8 cellular contexts compared by ENCODE assay signal in the genomic region with DNA sequence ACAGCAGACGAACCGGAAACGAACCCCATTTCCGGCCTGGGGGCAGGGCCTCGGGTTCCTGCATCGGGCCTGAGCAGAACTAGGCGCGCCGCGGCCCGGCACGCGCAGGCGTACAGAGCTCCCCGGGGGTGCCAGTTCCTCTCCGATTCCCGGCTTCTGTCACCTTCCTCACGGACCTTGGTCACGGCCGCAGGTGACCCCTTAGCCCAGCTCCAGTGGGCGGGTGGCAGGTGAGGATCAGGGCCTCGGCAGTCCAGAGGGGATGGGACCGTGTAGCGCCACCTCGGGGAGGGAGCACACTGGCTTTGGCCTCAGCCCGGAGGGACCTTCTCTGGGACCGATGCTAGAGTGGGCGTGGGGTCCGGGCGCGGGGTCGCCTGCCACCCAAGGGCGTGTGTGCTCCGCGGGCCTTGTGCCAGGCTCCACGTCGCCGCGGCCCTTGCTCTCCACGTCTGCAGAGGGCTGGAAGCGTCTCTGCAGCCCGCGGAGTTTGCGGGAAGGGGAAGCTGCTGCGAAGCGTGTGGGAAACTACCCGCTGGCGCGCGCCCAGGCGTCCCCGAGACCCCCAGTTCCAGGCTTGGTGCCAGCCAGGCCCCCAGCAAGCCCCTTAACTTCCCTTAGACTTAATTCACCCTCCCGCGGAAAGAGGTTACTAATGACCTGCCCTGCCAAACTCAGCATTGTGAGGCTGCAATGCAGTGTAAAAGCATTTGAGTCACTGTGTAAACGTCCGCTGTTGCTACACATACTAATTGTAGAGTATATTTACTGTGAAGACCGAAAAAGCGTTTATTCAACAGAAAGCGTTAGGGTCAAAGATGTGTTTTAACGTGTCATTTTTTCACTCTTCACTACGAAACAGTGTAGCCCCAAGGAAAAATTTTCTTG. TPM values are rescaled to one million over a fixed set of nuclear protein-coding genes. Genes with fewer than 3 reads are reported as not detected.
DNase-seq lines count a peak whose midpoint lies in the region; ATAC-seq and TF ChIP-seq lines count a peak whose summit lies in the region.

A gene (plus strand): TSS at position 48 of the 888 bp plus-strand sequence. CDS start 7,930 bp downstream, outside the sequence.

- in situ Hi-C loops in Caki2 (cut with HindIII; ENCODE audit: low pct_unique_long_range_greater_than_20kb, low sequenced_read_pairs) = no loop called here

- H3K27ac ChIP-seq in OCI-LY7 (ENCODE audit: low read depth, low read length, poor library complexity, severe bottlenecking) (peak within 1 kb of the TSS; percentile 69), epithelial cell of prostate (peak within 1 kb of the TSS; percentile 93)

- peak within 1 kb of the TSS; percentile 79 for H3K4me2 ChIP-seq in OCI-LY7 (ENCODE audit: low read length)

- H3K4me1 ChIP-seq in OCI-LY7 (ENCODE audit: insufficient read depth, low read length, poor library complexity, severe bottlenecking) = peaks cover 28% of the 10 kb centered on the region

- TF ChIP-seq CTCF in OCI-LY7 (conservative IDR thresholded peaks at IDR 0.05; ENCODE audit: low read length) = peak; percentile 75

- H3K4me3 ChIP-seq in OCI-LY7 (ENCODE audit: low read depth, low read length, poor library complexity, severe bottlenecking) = peak within 1 kb of the TSS; percentile 96

- no peaks in the 10 kb centered on the region for H3K9me3 ChIP-seq in OCI-LY7 (ENCODE audit: low read length)

- intact Hi-C loops in OCI-LY7 (cut with micrococcal nuclease; ENCODE audit: unreplicated experiment) = loop anchor here (5.0 kb wide), 2 partner anchors 137 to 228 kb away; a partner anchor contains a TSS

- peaks cover 58% of the 10 kb centered on the region for H3K79me2 ChIP-seq in OCI-LY7 (ENCODE audit: insufficient read depth, low read depth, low read length)

- H3K36me3 ChIP-seq in OCI-LY7 (ENCODE audit: insufficient read depth, low read length) = peaks cover 28% of the 10 kb centered on the region

- CTCF ChIA-PET in OCI-LY7 (lab: Charles Lee; ENCODE audit: unreplicated experiment) = interaction anchor here (1.3 kb wide), 1 partner anchor 17 kb away, joined by 4 read pairs; no protein-coding TSS in a partner anchor

- ATAC-seq in GM19467 (IDR thresholded peaks at IDR 0.05; ENCODE audit: unreplicated experiment) = peak; percentile 76

- BruUV-seq in OCI-LY7 (replicated peaks; lab: Mats Ljungman, UMichigan) = no TSS peak

- POLR2A ChIA-PET in OCI-LY7 (lab: Charles Lee) = no interaction called here

- DNase-seq in Caki2 (ENCODE audit: low read depth) (peak; percentile 89), HS-5 (ENCODE audit: low read depth) (peak; percentile 41), OCI-LY7 (ENCODE audit: low spot score) (peak; percentile 95), activated T-cell treated with anti-CD3 and anti-CD28 coated beads for 24 hours (ENCODE audit: low read depth) (peak; percentile 92), epithelial cell of prostate (ENCODE audit: low read depth, low spot score) (peak; percentile 46), mucosa of gallbladder (ENCODE audit: low spot score) (peak; percentile 91)
- DNase-seq in stimulated activated CD8-positive, alpha-beta memory T cell treated with anti-CD3 and anti-CD28 coated beads, Interleukin-4, amount 100 ng/mL, for 48 hours = peak; percentile 96

- no peaks in the 10 kb centered on the region for H3K9me2 ChIP-seq in OCI-LY7 (ENCODE audit: insufficient read depth, low read length)

- no peaks in the 10 kb centered on the region; the same call in 1 of the 2 replicates for H4K20me1 ChIP-seq in OCI-LY7 (ENCODE audit: insufficient read depth, low read length)

- peak within 1 kb of the TSS; percentile 79 for H2AFZ ChIP-seq in OCI-LY7 (ENCODE audit: low read length)

RNA-seq across cellular contexts. Expression of the gene that starts here (rescaled TPM):
- total RNA-seq in Caki2 (2014; rRNA removed; shearing (Covaris generic); ENCODE audit: low replicate concordance) = 40.7 and 76.8 TPM in 2 replicates
- total RNA-seq in OCI-LY7 (2014; rRNA removed; shearing (Covaris generic)) = 67.0 and 91.6 TPM in 2 replicates
- total RNA-seq in OCI-LY7 (2022) = 85.2 and 93.0 TPM in 2 replicates
- 111 TPM for total RNA-seq in mucosa of gallbladder

Comparison
In these comparisons a context has a peak if more than half of its experiments do, and no peak if none do; other contexts are left out.
1. Peak in every context shown above with its lines: DNase-seq, ATAC-seq, H3K4me3 ChIP-seq and H3K27ac ChIP-seq.
2. DNase-seq: peak in every context shown above with its lines; median percentile 96 in stimulated activated CD8-positive, alpha-beta memory T cell treated with anti-CD3 and anti-CD28 coated beads, Interleukin-4, amount 100 ng/mL, for 48 hours; 95 in OCI-LY7; 92 in activated T-cell treated with anti-CD3 and anti-CD28 coated beads for 24 hours; 91 in mucosa of gallbladder; 89 in Caki2; 46 in epithelial cell of prostate; 41 in HS-5.